ENCODE assay signal across 8 cellular contexts in genomic region chr18:57803119-57803969, GRCh38. TPM values are rescaled to one million over a fixed set of nuclear protein-coding genes. Genes with fewer than 3 reads are reported as not detected.
A peak's percentile ranks its signal among the peaks of the same experiment; 100 is the strongest.
DNase-seq lines count a peak whose midpoint lies in the region; ATAC-seq, FAIRE-seq and TF ChIP-seq lines count a peak whose summit lies in the region.

Gene ATP8B1, minus strand, starts transcription at chr18:57803315. Its CDS starts 71,508 bp downstream, at chr18:57731807.

- ATAC-seq in left ventricle myocardium superior (peak; percentile 93), GM18505 (IDR thresholded peaks at IDR 0.05; ENCODE audit: unreplicated experiment) (no peak), GM21360 (IDR thresholded peaks at IDR 0.05; ENCODE audit: unreplicated experiment) (no peak)

- H3K9me3 Mint-ChIP-seq in progenitor cell of endocrine pancreas (ENCODE audit: low read depth) = no peaks in the 10 kb centered on the region

- no peaks in the 10 kb centered on the region for H3K36me3 Mint-ChIP-seq in progenitor cell of endocrine pancreas (ENCODE audit: insufficient read depth)

- no peaks in the 10 kb centered on the region for H3K36me3 ChIP-seq in adrenal gland (replicated peaks in 1 of 2)

- intact Hi-C loops in adrenal gland (cut with DNase I) (loop anchor here in 1 of 2 donors (10.0 kb wide), 1 partner anchor 159 kb away; no protein-coding TSS in a partner anchor), left ventricle myocardium superior (cut with micrococcal nuclease) (no loop called here)

- TF ChIP-seq CTCF in AG10803 (conservative IDR thresholded peaks at IDR 0.05; ENCODE audit: low read length) (no peak), adrenal gland (IDR thresholded peaks at IDR 0.05) (peak in 3 of 6 experiments; percentile 10 to 27 (median 19)), progenitor cell of endocrine pancreas (IDR thresholded peaks at IDR 0.05; ENCODE audit: unreplicated experiment) (no peak)

- peak; percentile 77 for DNase-seq in AG10803 (ENCODE audit: low read depth)
- peak; percentile 54 for DNase-seq in GM19239 (ENCODE audit: insufficient read length, low spot score)
- peak; percentile 85 for DNase-seq in M059J (ENCODE audit: low read depth)
- peak; percentile 80 to 84 (median 82) for DNase-seq in adrenal gland
- DNase-seq in left ventricle myocardium superior = peak; percentile 88
- DNase-seq in progenitor cell of endocrine pancreas (ENCODE audit: low spot score, unreplicated experiment) = peak; percentile 98

- no peaks in the 10 kb centered on the region for H3K9me3 ChIP-seq in adrenal gland (replicated peaks in 1 of 3)

- peak within 1 kb of the TSS; percentile 97 for H3K4me3 ChIP-seq in AG10803 (ENCODE audit: low read length)
- H3K4me3 ChIP-seq in adrenal gland = peak within 1 kb of the TSS; percentile 13 to 85 (median 60)

- 3 to 7% (median 5%) methylated on average over 26 to 73 of the region's 73 CpGs for WGBS in adrenal gland, 4 donors

- FAIRE-seq in GM19239 (lab: Jason Lieb, UNC) = no peak

- H3K4me1 Mint-ChIP-seq in progenitor cell of endocrine pancreas (ENCODE audit: low read depth) = peaks cover 32% of the 10 kb centered on the region

- H3K27me3 Mint-ChIP-seq in progenitor cell of endocrine pancreas = peaks cover 10% of the 10 kb centered on the region

- peak within 1 kb of the TSS; percentile 92 for H3K27ac Mint-ChIP-seq in progenitor cell of endocrine pancreas

- H3K27me3 ChIP-seq in adrenal gland = no peaks in the 10 kb centered on the region

- peak within 1 kb of the TSS; percentile 90 for H3K4me3 Mint-ChIP-seq in progenitor cell of endocrine pancreas (ENCODE audit: low read depth)

- H3K27ac ChIP-seq in adrenal gland = peak within 1 kb of the TSS; percentile 28 to 88 (median 87)

- H3K4me1 ChIP-seq in adrenal gland (replicated peaks in 1 of 2) = peaks cover 13 to 34% of the 10 kb centered on the region in 2 donors

- TF ChIP-seq POLR2A in adrenal gland (IDR thresholded peaks at IDR 0.05) = peak; percentile 29 to 78
- TF ChIP-seq POLR2A in GM18505 (IDR thresholded peaks at IDR 0.05; ENCODE audit: borderline replicate concordance, extremely low read depth, insufficient read depth, insufficient read length) = no peak

RNA-seq across cellular contexts. Expression of gene ATP8B1, which starts in this region (rescaled TPM):
- total RNA-seq in M059J (2014; rRNA removed; shearing (Covaris generic)) = 39.5 and 68.5 TPM in 2 replicates
- total RNA-seq in adrenal gland (10 to 100 TPM; 11.4 to 42.5 (median 15.8) TPM), left ventricle myocardium superior (4.0 TPM), progenitor cell of endocrine pancreas (21.7 and 21.9 TPM in 2 replicates)
- 10 to 100 TPM in 1 of 3 donors, 1 to 10 TPM in 2; 4.3 to 13.4 (median 4.7) TPM for polyA plus RNA-seq in adrenal gland
